27 cellular contexts compared by ENCODE assay signal in the genomic region with DNA sequence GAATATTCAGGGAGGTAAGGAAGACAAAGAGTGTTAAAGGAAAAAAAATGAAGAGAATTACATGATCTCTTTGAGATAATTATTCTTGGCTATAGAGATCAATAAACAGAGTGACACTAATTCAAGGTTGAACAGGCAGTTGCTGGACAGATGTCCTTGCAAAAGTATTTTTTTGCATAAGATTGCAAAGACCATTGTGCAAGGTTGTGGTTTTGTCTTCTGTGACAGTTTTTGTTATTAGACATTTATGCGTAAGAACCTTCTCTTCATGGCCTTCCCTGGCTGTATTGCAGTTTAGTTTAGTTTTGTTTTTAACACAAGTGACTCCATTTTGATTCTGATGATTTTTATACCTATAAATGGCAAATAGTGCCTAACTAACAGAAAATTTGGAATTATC.
"Had no signal": no experiment of that assay in that cellular context is flagged by ENCODE, and none has a peak within 500 bp of the region (broad histone marks: within the 10 kb centered on the region; RNA-seq: fewer than 3 reads in every experiment).

No MANE protein-coding gene starts in this region.

- H3K27ac Mint-ChIP-seq: activated B cell treated with CpG ODN at 0.5 μM for 24 hours; activated CD4-positive, alpha-beta memory T cell treated with anti-CD3 and anti-CD28 coated beads for 36 hours; activated CD4-positive, alpha-beta T cell treated with anti-CD3 and anti-CD28 coated beads, Interleukin-2, amount 10 ng/mL, durations not matched to agents 24 days and 14 days; activated naive CD4-positive, alpha-beta T cell treated with anti-CD3 and anti-CD28 coated beads, Interleukin-2, amount 50 U/mL, for 72 hours; activated naive CD8-positive, alpha-beta T cell treated with anti-CD3 and anti-CD28 coated beads, Interleukin-2, amount 50 U/mL, for 24 hours; T-helper 17 cell had no signal

- ATAC-seq: activated naive CD4-positive, alpha-beta T cell treated with anti-CD3 and anti-CD28 coated beads, Interleukin-2, amount 50 U/mL, for 72 hours; activated naive CD8-positive, alpha-beta T cell treated with anti-CD3 and anti-CD28 coated beads, Interleukin-2, amount 50 U/mL, for 24 hours; activated T-cell treated with anti-CD3 and anti-CD28 coated beads, Interleukin-2, amount 50 U/mL, for 4 hours; body of pancreas; T-helper 17 cell had no signal

- H3K36me3 ChIP-seq: ascending aorta, MG63, SJCRH30 had no signal

- H3K9me3 ChIP-seq: ascending aorta, body of pancreas, MG63, SJCRH30, SK-N-SH had no signal

- H3K27me3 ChIP-seq: ascending aorta, body of pancreas, MG63, SJCRH30 had no signal

- H3K4me1 ChIP-seq: ascending aorta, body of pancreas had no signal

- H3K36me3 Mint-ChIP-seq: activated CD4-positive, alpha-beta memory T cell treated with anti-CD3 and anti-CD28 coated beads for 36 hours; activated naive CD4-positive, alpha-beta T cell treated with anti-CD3 and anti-CD28 coated beads, Interleukin-2, amount 50 U/mL, for 72 hours had no signal

- H3K9me3 Mint-ChIP-seq: activated B cell treated with CpG ODN at 0.5 μM for 24 hours; activated CD4-positive, alpha-beta T cell treated with anti-CD3 and anti-CD28 coated beads, Interleukin-2, amount 10 ng/mL, durations not matched to agents 24 days and 14 days had no signal

- H3K4me3 Mint-ChIP-seq: activated B cell treated with CpG ODN at 0.5 μM for 24 hours; activated CD4-positive, alpha-beta memory T cell treated with anti-CD3 and anti-CD28 coated beads for 36 hours; activated CD4-positive, alpha-beta T cell treated with anti-CD3 and anti-CD28 coated beads, Interleukin-2, amount 10 ng/mL, durations not matched to agents 24 days and 14 days; activated naive CD8-positive, alpha-beta T cell treated with anti-CD3 and anti-CD28 coated beads, Interleukin-2, amount 50 U/mL, for 24 hours; activated T-cell treated with anti-CD3 and anti-CD28 coated beads, Interleukin-2, amount 50 U/mL, for 4 hours; central memory CD8-positive, alpha-beta T cell; T-helper 17 cell had no signal

- H3K4me3 ChIP-seq: ascending aorta, body of pancreas, MG63, SJCRH30 had no signal

- H3K27ac ChIP-seq: ascending aorta, body of pancreas, SJCRH30 had no signal

- H3K27me3 Mint-ChIP-seq: activated B cell treated with CpG ODN at 0.5 μM for 24 hours; activated CD4-positive, alpha-beta memory T cell treated with anti-CD3 and anti-CD28 coated beads for 36 hours; activated CD4-positive, alpha-beta T cell treated with anti-CD3 and anti-CD28 coated beads, Interleukin-2, amount 10 ng/mL, durations not matched to agents 24 days and 14 days; activated naive CD8-positive, alpha-beta T cell treated with anti-CD3 and anti-CD28 coated beads, Interleukin-2, amount 50 U/mL, for 24 hours; central memory CD8-positive, alpha-beta T cell; T-helper 17 cell had no signal

- H3K4me1 Mint-ChIP-seq: activated B cell treated with CpG ODN at 0.5 μM for 24 hours; activated CD4-positive, alpha-beta T cell treated with anti-CD3 and anti-CD28 coated beads, Interleukin-2, amount 10 ng/mL, durations not matched to agents 24 days and 14 days; central memory CD8-positive, alpha-beta T cell; T-helper 17 cell had no signal

- DNase-seq: activated B cell treated with CpG ODN at 0.5 μM for 24 hours; activated CD4-positive, alpha-beta memory T cell treated with anti-CD3 and anti-CD28 coated beads for 36 hours; activated CD4-positive, alpha-beta T cell treated with anti-CD3 and anti-CD28 coated beads for 1 hour; activated CD4-positive, alpha-beta T cell treated with anti-CD3 and anti-CD28 coated beads, Interleukin-2, amount 10 ng/mL, durations not matched to agents 24 days and 14 days; activated CD8-positive, alpha-beta memory T cell treated with anti-CD3 and anti-CD28 coated beads for 24 hours; activated effector memory CD4-positive, alpha-beta T cell treated with anti-CD3 and anti-CD28 coated beads, Interleukin-2, amount 50 U/mL, for 16 hours; activated naive CD4-positive, alpha-beta T cell treated with Interleukin-2 at 50 U/mL for 16 hours; activated naive CD8-positive, alpha-beta T cell treated with anti-CD3 and anti-CD28 coated beads, Interleukin-2, amount 50 U/mL, for 24 hours; activated T-cell treated with anti-CD3 and anti-CD28 coated beads, Interleukin-2, amount 50 U/mL, for 4 hours; amniotic stem cell; body of pancreas; KG1; MG63; NCI-H1092 treated with DMSO at 0.1 percent for 48 hours; NCI-H1417 treated with DMSO at 0.1 percent for 48 hours; NCI-H1694 treated with DMSO at 0.1 percent for 48 hours; NCI-H2029 treated with DMSO at 0.1 percent for 48 hours; NCI-H510A; NCI-H526 treated with DMSO at 0.1 percent for 48 hours; NCI-H82; SJCRH30; SK-N-SH; T-helper 17 cell; T-helper 9 cell had no signal
